ENCODE assay signal across 8 cellular contexts in genomic region chr9:93134018-93134739, GRCh38.
DNase-seq lines count a peak whose midpoint lies in the region; ATAC-seq and TF ChIP-seq lines count a peak whose summit lies in the region.

A gene with protein sequence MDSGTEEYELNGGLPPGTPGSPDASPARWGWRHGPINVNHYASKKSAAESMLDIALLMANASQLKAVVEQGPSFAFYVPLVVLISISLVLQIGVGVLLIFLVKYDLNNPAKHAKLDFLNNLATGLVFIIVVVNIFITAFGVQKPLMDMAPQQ (minus strand): TSS chr9:93134251. CDS start chr9:93134217, 34 bp downstream.

- in situ Hi-C loops in ACHN (cut with HindIII; ENCODE audit: low pct_ligation_motif_present, low pct_unique_long_range_greater_than_20kb, low sequenced_read_pairs): no loop called here

- peaks cover 56% of the 10 kb centered on the region for H3K4me1 ChIP-seq in muscle layer of colon (ENCODE audit: insufficient read depth, low read length)

- DNase-seq in ACHN (peak; percentile 72), NCI-H526 treated with DMSO at 0.1 percent for 48 hours (lab: John Stamatoyannopoulos, UW) (peak; percentile 34), epithelial cell of esophagus (ENCODE audit: low read depth) (peak; percentile 80)
- peak; percentile 92 for DNase-seq in activated CD8-positive, alpha-beta memory T cell treated with anti-CD3 and anti-CD28 coated beads, Interleukin-2, amount 50 U/mL, for 48 hours
- DNase-seq in stimulated activated CD8-positive, alpha-beta memory T cell treated with anti-CD3 and anti-CD28 coated beads, Interleukin-7, amount 100 ng/mL, for 24 hours (ENCODE audit: low read depth): peak; percentile 56

- no peaks in the 10 kb centered on the region for H3K9me3 ChIP-seq in muscle layer of colon (ENCODE audit: low read length)

- H3K27ac ChIP-seq in muscle layer of colon (ENCODE audit: low read depth, low read length): peak within 1 kb of the TSS; percentile 100

- no peaks in the 10 kb centered on the region for H3K36me3 ChIP-seq in muscle layer of colon (ENCODE audit: insufficient read depth, low read length)

- peak; percentile 51 for TF ChIP-seq POLR2A in GM18505 (IDR thresholded peaks at IDR 0.05; ENCODE audit: borderline replicate concordance, extremely low read depth, insufficient read depth, insufficient read length)

- H3K9ac ChIP-seq in muscle layer of colon (ENCODE audit: low read length): peak within 1 kb of the TSS; percentile 98

- TF ChIP-seq CTCF in epithelial cell of esophagus (IDR thresholded peaks at IDR 0.05; ENCODE audit: insufficient read depth, low read depth, low read length, missing control alignments): no peak

- peak; percentile 67 for ATAC-seq in GM18505 (IDR thresholded peaks at IDR 0.05; ENCODE audit: unreplicated experiment)
- ATAC-seq in HG02970 (IDR thresholded peaks at IDR 0.05; ENCODE audit: low FRiP score, unreplicated experiment): peak; percentile 55

- no peaks in the 10 kb centered on the region for H3K27me3 ChIP-seq in muscle layer of colon (ENCODE audit: control insufficient read depth in 1 of 2, insufficient read depth in 2 of 2, low read length in 2 of 2)

- H3K4me3 ChIP-seq in epithelial cell of esophagus (ENCODE audit: low read length) (peak within 1 kb of the TSS; percentile 62), muscle layer of colon (ENCODE audit: low read depth in 1 of 2, low read length in 2 of 2) (peak within 1 kb of the TSS; percentile 88 to 92)

Comparison
In these comparisons a context has a peak if more than half of its experiments do, and no peak if none do; other contexts are left out.
1. Peak in every context shown above with its lines: DNase-seq, ATAC-seq, H3K4me3 ChIP-seq and H3K27ac ChIP-seq.
2. DNase-seq: peak in every context shown above with its lines; median percentile 92 in activated CD8-positive, alpha-beta memory T cell treated with anti-CD3 and anti-CD28 coated beads, Interleukin-2, amount 50 U/mL, for 48 hours; 80 in epithelial cell of esophagus; 72 in ACHN; 56 in stimulated activated CD8-positive, alpha-beta memory T cell treated with anti-CD3 and anti-CD28 coated beads, Interleukin-7, amount 100 ng/mL, for 24 hours; 34 in NCI-H526 treated with DMSO at 0.1 percent for 48 hours.